Comparison of ENCODE assay signal across 8 cellular contexts in genomic region chr2:231124833-231125232, GRCh38.
A peak's percentile ranks its signal among the peaks of the same experiment; 100 is the strongest.
DNase-seq lines count a peak whose midpoint lies in the region; ATAC-seq and TF ChIP-seq lines count a peak whose summit lies in the region.
"Had no signal": no experiment of that assay in that cellular context is flagged by ENCODE, and none has a peak within 500 bp of the region (broad histone marks: within the 10 kb centered on the region; RNA-seq: fewer than 3 reads in every experiment).

Gene HTR2B, minus strand, starts transcription at chr2:231125042. Its CDS starts 1,278 bp downstream, at chr2:231123764.

- no peaks in the 10 kb centered on the region for H3K36me3 ChIP-seq in effector memory CD4-positive, alpha-beta T cell (ENCODE audit: control insufficient read depth, insufficient read depth, low read length)

- no peak for TF ChIP-seq CTCF in fibroblast of mammary gland (conservative IDR thresholded peaks at IDR 0.05; ENCODE audit: control insufficient read depth, insufficient read depth, low read depth, low read length)

- H3K27me3 ChIP-seq in effector memory CD4-positive, alpha-beta T cell (replicated peaks; ENCODE audit: control insufficient read depth, insufficient read depth, low read length, poor library complexity, severe bottlenecking): no peaks in the 10 kb centered on the region

- no peaks in the 10 kb centered on the region for H3K4me1 ChIP-seq in effector memory CD4-positive, alpha-beta T cell (ENCODE audit: control insufficient read depth, insufficient read depth, low read length, poor library complexity, severe bottlenecking)

- H3K4me3 ChIP-seq in fibroblast of mammary gland (ENCODE audit: control insufficient read depth, low read depth, low read length): no peak within 1 kb of the TSS
- no peak within 1 kb of the TSS for H3K4me3 ChIP-seq in effector memory CD4-positive, alpha-beta T cell (ENCODE audit: insufficient read depth, low read depth, low read length, poor library complexity, severe bottlenecking)
- H3K4me3 ChIP-seq: mucosa of descending colon had no signal

- peak; percentile 36 for DNase-seq in fibroblast of mammary gland (ENCODE audit: low read depth)
- DNase-seq in pons (ENCODE audit: low spot score): peak; percentile 63
- DNase-seq in effector memory CD4-positive, alpha-beta T cell: no peak
- no peak for DNase-seq in HPDE6-E6E7 (ENCODE audit: extremely low spot score)
- DNase-seq: mucosa of descending colon had no signal

- H3K9me3 ChIP-seq in effector memory CD4-positive, alpha-beta T cell (ENCODE audit: control insufficient read depth, low read length): no peaks in the 10 kb centered on the region
- H3K9me3 ChIP-seq: mucosa of descending colon had no signal

- ATAC-seq in GM18868 (IDR thresholded peaks at IDR 0.05; ENCODE audit: unreplicated experiment) (peak; percentile 46), SK-N-SH treated with all-trans-retinoic acid at 6 μM for 48 hours (peak; percentile 80), HG03432 (IDR thresholded peaks at IDR 0.05; ENCODE audit: unreplicated experiment) (no peak)
- ATAC-seq: mucosa of descending colon had no signal

- H3K27ac ChIP-seq in effector memory CD4-positive, alpha-beta T cell (ENCODE audit: insufficient read depth, low read length, poor library complexity, severe bottlenecking): no peak within 1 kb of the TSS

TF ChIP-seq in SK-N-SH treated with all-trans-retinoic acid at 6 μM for 48 hours, 23 proteins besides CTCF, POLR2A, EP300 and RAD21:
- TF ChIP-seq ISL1 (CRISPR knock-in tag; IDR thresholded peaks at IDR 0.05) (no peak), TCF4 (CRISPR knock-in tag; IDR thresholded peaks at IDR 0.05; ENCODE audit: borderline replicate concordance) (peak; percentile 92), CSRNP3 (CRISPR knock-in tag; IDR thresholded peaks at IDR 0.05) (no peak), TOX (CRISPR knock-in tag; IDR thresholded peaks at IDR 0.05; ENCODE audit: borderline replicate concordance) (no peak), POU6F1 (CRISPR knock-in tag; IDR thresholded peaks at IDR 0.05; ENCODE audit: borderline replicate concordance, low read depth) (no peak), ZNF8 (CRISPR knock-in tag; IDR thresholded peaks at IDR 0.05) (no peak), GLIS3 (CRISPR knock-in tag; IDR thresholded peaks at IDR 0.05) (no peak), CSDC2 (CRISPR knock-in tag; IDR thresholded peaks at IDR 0.05) (no peak), OSR1 (CRISPR knock-in tag; IDR thresholded peaks at IDR 0.05) (no peak), ZFP3 (CRISPR knock-in tag; IDR thresholded peaks at IDR 0.05) (no peak), ZC3H10 (CRISPR knock-in tag; IDR thresholded peaks at IDR 0.05) (no peak), ESRRG (CRISPR knock-in tag; IDR thresholded peaks at IDR 0.05) (no peak), ZNF70 (CRISPR knock-in tag; IDR thresholded peaks at IDR 0.05) (peak; percentile 90), PATZ1 (CRISPR knock-in tag; IDR thresholded peaks at IDR 0.05; ENCODE audit: borderline replicate concordance) (no peak), TSHZ2 (CRISPR knock-in tag; IDR thresholded peaks at IDR 0.05) (peak; percentile 59; the same call in 1 of the 2 replicates), SNAI2 (CRISPR knock-in tag; IDR thresholded peaks at IDR 0.05) (no peak), CREB5 (CRISPR knock-in tag; IDR thresholded peaks at IDR 0.05; ENCODE audit: low read depth) (no peak), ARNTL (CRISPR knock-in tag; IDR thresholded peaks at IDR 0.05; ENCODE audit: borderline replicate concordance, low read depth) (no peak), ZNF565 (CRISPR knock-in tag; conservative IDR thresholded peaks at IDR 0.05; ENCODE audit: low read depth) (no peak), BACH2 (CRISPR knock-in tag; IDR thresholded peaks at IDR 0.05; ENCODE audit: borderline replicate concordance) (no peak), RARB (CRISPR knock-in tag; IDR thresholded peaks at IDR 0.05) (no peak), PPARA (CRISPR knock-in tag; IDR thresholded peaks at IDR 0.05; ENCODE audit: borderline replicate concordance) (no peak), ZFP30 (CRISPR knock-in tag; IDR thresholded peaks at IDR 0.05) (no peak)

Comparison
In these comparisons a context has a peak if more than half of its experiments do, and no peak if none do; other contexts are left out.
1. DNase-seq: peak in fibroblast of mammary gland (single experiment) and pons (single experiment); none in effector memory CD4-positive, alpha-beta T cell (0 of 3) and HPDE6-E6E7 (single experiment).